Comparison of ENCODE assay signal across 9 cellular contexts in genomic region chr6:150720774-150721233, GRCh38.
DNase-seq lines count a peak whose midpoint lies in the region; ATAC-seq lines count a peak whose summit lies in the region.
"Had no signal": no experiment of that assay in that cellular context is flagged by ENCODE, and none has a peak within 500 bp of the region (broad histone marks: within the 10 kb centered on the region; RNA-seq: fewer than 3 reads in every experiment).

No MANE protein-coding gene starts in this region.

- H3K4me3 ChIP-seq in mesendoderm (ENCODE audit: low read length): no peak overlapping the region
- H3K4me3 ChIP-seq: right lobe of liver had no signal

- ATAC-seq in GM18511 (IDR thresholded peaks at IDR 0.05; ENCODE audit: unreplicated experiment) (peak; percentile 100), GM21737 (IDR thresholded peaks at IDR 0.05; ENCODE audit: unreplicated experiment) (peak; percentile 98)

- H3K9me3 Mint-ChIP-seq in activated naive CD8-positive, alpha-beta T cell treated with anti-CD3 and anti-CD28 coated beads for 36 hours: no peaks in the 10 kb centered on the region

- DNase-seq in HuH-7 (ENCODE audit: low spot score) (peak; percentile 45), mesendoderm (peak; percentile 69), T-helper 9 cell (no peak), SHP77 (lab: John Stamatoyannopoulos, UW) (no peak), NOMO-1 treated with dmso at 0.1 percent for 144 hours (lab: John Stamatoyannopoulos, UW; ENCODE audit: unreplicated experiment) (no peak)
- peak; percentile 3 for DNase-seq in activated naive CD8-positive, alpha-beta T cell treated with anti-CD3 and anti-CD28 coated beads for 36 hours
- DNase-seq: right lobe of liver had no signal

- no peak overlapping the region for H2AK5ac ChIP-seq in mesendoderm (ENCODE audit: low read length)

- H2BK15ac ChIP-seq in mesendoderm (replicated peaks; ENCODE audit: low read depth): no peak overlapping the region

- H3K18ac ChIP-seq in mesendoderm (ENCODE audit: low read length): no peak overlapping the region

- no peaks in the 10 kb centered on the region for H3K79me2 ChIP-seq in mesendoderm (ENCODE audit: control insufficient read depth, insufficient read depth, low read length)

- no peaks in the 10 kb centered on the region for H3K79me1 ChIP-seq in mesendoderm (ENCODE audit: low read length)

- H4K8ac ChIP-seq in mesendoderm (ENCODE audit: low read depth, low read length): no peak overlapping the region

- peaks cover 23% of the 10 kb centered on the region for H3K27me3 Mint-ChIP-seq in activated naive CD8-positive, alpha-beta T cell treated with anti-CD3 and anti-CD28 coated beads for 36 hours

- peaks cover 3% of the 10 kb centered on the region for H3K4me1 ChIP-seq in mesendoderm (ENCODE audit: control insufficient read depth, low read depth, low read length)

- H3K27ac ChIP-seq in mesendoderm (ENCODE audit: low read depth, low read length): no peak overlapping the region
- H3K27ac ChIP-seq: right lobe of liver had no signal

- H3K36me3 ChIP-seq in mesendoderm (ENCODE audit: control insufficient read depth, insufficient read depth, low read length): no peaks in the 10 kb centered on the region
- H3K36me3 ChIP-seq: right lobe of liver had no signal

- H3K4me2 ChIP-seq in mesendoderm (ENCODE audit: low read length): no peak overlapping the region

- no peak overlapping the region for H2BK5ac ChIP-seq in mesendoderm (ENCODE audit: low read length)

- no peak overlapping the region for H3K23ac ChIP-seq in mesendoderm (ENCODE audit: low read length)

- no peak overlapping the region for H3K4me3 Mint-ChIP-seq in activated naive CD8-positive, alpha-beta T cell treated with anti-CD3 and anti-CD28 coated beads for 36 hours

- H3K27ac Mint-ChIP-seq in activated naive CD8-positive, alpha-beta T cell treated with anti-CD3 and anti-CD28 coated beads for 36 hours: peak overlapping the region; percentile 6

- H3K27me3 ChIP-seq in mesendoderm (ENCODE audit: insufficient read depth, low read length, poor library complexity): no peaks in the 10 kb centered on the region
- H3K27me3 ChIP-seq: right lobe of liver had no signal

- no peak overlapping the region for H4K5ac ChIP-seq in mesendoderm (ENCODE audit: low read length)

- no peak overlapping the region for H3K4ac ChIP-seq in mesendoderm (ENCODE audit: low read depth, low read length)

- no peak overlapping the region for H3K9ac ChIP-seq in mesendoderm (ENCODE audit: low read length)

- no peak overlapping the region for H3K56ac ChIP-seq in mesendoderm (ENCODE audit: low read length)

- H3K36me3 Mint-ChIP-seq in activated naive CD8-positive, alpha-beta T cell treated with anti-CD3 and anti-CD28 coated beads for 36 hours: no peaks in the 10 kb centered on the region

- WGBS in mesendoderm (ENCODE audit: extremely low coverage, insufficient coverage, low lambda C conversion rate): no CpG with 5 or more reads among the region's 5 CpGs

- H3K4me1 Mint-ChIP-seq in activated naive CD8-positive, alpha-beta T cell treated with anti-CD3 and anti-CD28 coated beads for 36 hours: peaks cover 11% of the 10 kb centered on the region

- no peak overlapping the region for H2BK120ac ChIP-seq in mesendoderm (ENCODE audit: low read depth, low read length)

Comparison
In these comparisons a context has a peak if more than half of its experiments do, and no peak if none do; other contexts are left out.
1. DNase-seq: peak in HuH-7 (single experiment), activated naive CD8-positive, alpha-beta T cell treated with anti-CD3 and anti-CD28 coated beads for 36 hours (single experiment) and mesendoderm (single experiment); none in T-helper 9 cell (single experiment), SHP77 (0 of 2) and NOMO-1 treated with dmso at 0.1 percent for 144 hours (single experiment).